Comparison of ENCODE assay signal across 1 cellular context in genomic region chr10:96089670-96090462, GRCh38.
A peak's percentile ranks its signal among the peaks of the same experiment; 100 is the strongest.
TF ChIP-seq lines count a peak whose summit lies in the region.

No MANE protein-coding gene starts in this region.

TF ChIP-seq in HEK293, 187 proteins besides CTCF, POLR2A, EP300 and RAD21 (continued from another document and continues in another):
- peak; percentile 62; the same call in 1 of the 2 replicates for TF ChIP-seq OVOL3 (tag by site-specific recombination; IDR thresholded peaks at IDR 0.05)
- peak; percentile 68 for TF ChIP-seq ELK4 (IDR thresholded peaks at IDR 0.05; ENCODE audit: borderline replicate concordance, low read depth, low read length)
- TF ChIP-seq ZSCAN5A (tag by site-specific recombination; IDR thresholded peaks at IDR 0.05) = no peak
- no peak for TF ChIP-seq ZNF157 (tag by site-specific recombination; IDR thresholded peaks at IDR 0.05)
- TF ChIP-seq ZNF433 (tag by site-specific recombination; IDR thresholded peaks at IDR 0.05; ENCODE audit: low read depth) = no peak
- no peak for TF ChIP-seq PRDM6 (tag by site-specific recombination; IDR thresholded peaks at IDR 0.05)
- TF ChIP-seq ZNF274 (IDR thresholded peaks at IDR 0.05; ENCODE audit: low read length) = no peak
- TF ChIP-seq ZNF274 (tag by site-specific recombination; IDR thresholded peaks at IDR 0.05; ENCODE audit: borderline replicate concordance) = no peak
- no peak for TF ChIP-seq ZNF19 (tag by site-specific recombination; IDR thresholded peaks at IDR 0.05; ENCODE audit: low read depth)
- TF ChIP-seq YY1 (tag by site-specific recombination; IDR thresholded peaks at IDR 0.05) = peak; percentile 98
- no peak for TF ChIP-seq HOXC10 (CRISPR knock-in tag; IDR thresholded peaks at IDR 0.05)
- TF ChIP-seq ZNF416 (tag by site-specific recombination; IDR thresholded peaks at IDR 0.05) = no peak
- TF ChIP-seq ZNF404 (tag by site-specific recombination; IDR thresholded peaks at IDR 0.05) = no peak
- no peak for TF ChIP-seq ZNF626 (tag by site-specific recombination; IDR thresholded peaks at IDR 0.05)
- TF ChIP-seq ZSCAN30 (tag by site-specific recombination; IDR thresholded peaks at IDR 0.05) = peak; percentile 96
- TF ChIP-seq ZNF398 (tag by site-specific recombination; IDR thresholded peaks at IDR 0.05) = no peak; the same call in 1 of the 2 replicates
- 0 out of 2 replicates have a peak, but pooled peaks have one; percentile 8 for TF ChIP-seq PRDM4 (tag by site-specific recombination; IDR thresholded peaks at IDR 0.05)
- TF ChIP-seq REPIN1 (tag by site-specific recombination; IDR thresholded peaks at IDR 0.05; ENCODE audit: low read depth) = 0 out of 2 replicates have a peak, but pooled peaks have one; percentile 15
- TF ChIP-seq ZFP3 (tag by site-specific recombination; IDR thresholded peaks at IDR 0.05; ENCODE audit: low read depth) = no peak
- TF ChIP-seq ZNF18 (tag by site-specific recombination; IDR thresholded peaks at IDR 0.05) = 0 out of 2 replicates have a peak, but pooled peaks have one; percentile 49
- no peak for TF ChIP-seq MZF1 (tag by site-specific recombination; IDR thresholded peaks at IDR 0.05; ENCODE audit: borderline replicate concordance)
- peak; percentile 78 for TF ChIP-seq PATZ1 (tag by site-specific recombination; IDR thresholded peaks at IDR 0.05)
- TF ChIP-seq ZNF423 (tag by site-specific recombination; IDR thresholded peaks at IDR 0.05) = no peak
- TF ChIP-seq ZNF658 (tag by site-specific recombination; IDR thresholded peaks at IDR 0.05) = no peak
- TF ChIP-seq ZNF155 (tag by site-specific recombination; IDR thresholded peaks at IDR 0.05) = no peak
- TF ChIP-seq ZNF148 (tag by site-specific recombination; IDR thresholded peaks at IDR 0.05; ENCODE audit: borderline replicate concordance) = no peak
- TF ChIP-seq ZNF362 (tag by site-specific recombination; IDR thresholded peaks at IDR 0.05) = peak; percentile 72; the same call in 1 of the 2 replicates
- TF ChIP-seq ZNF26 (tag by site-specific recombination; IDR thresholded peaks at IDR 0.05) = no peak
- TF ChIP-seq ZNF76 (tag by site-specific recombination; IDR thresholded peaks at IDR 0.05; ENCODE audit: borderline replicate concordance, low read depth) = peak; percentile 81
- TF ChIP-seq ZNF830 (tag by site-specific recombination; IDR thresholded peaks at IDR 0.05; ENCODE audit: low read depth) = no peak
- peak; percentile 88 for TF ChIP-seq ZNF2 (tag by site-specific recombination; IDR thresholded peaks at IDR 0.05)
- TF ChIP-seq KLF9 (tag by site-specific recombination; IDR thresholded peaks at IDR 0.05; ENCODE audit: low read depth) = peak; percentile 79
- peak; percentile 15; the same call in 1 of the 2 replicates for TF ChIP-seq ZNF146 (tag by site-specific recombination; IDR thresholded peaks at IDR 0.05)
- peak; percentile 61 for TF ChIP-seq ZNF843 (tag by site-specific recombination; IDR thresholded peaks at IDR 0.05)
- no peak for TF ChIP-seq HOXD13 (CRISPR knock-in tag; IDR thresholded peaks at IDR 0.05; ENCODE audit: borderline replicate concordance)
- TF ChIP-seq ZNF121 (tag by site-specific recombination; IDR thresholded peaks at IDR 0.05) = no peak; the same call in 1 of the 2 replicates
- TF ChIP-seq ZNF610 (tag by site-specific recombination; IDR thresholded peaks at IDR 0.05; ENCODE audit: borderline replicate concordance) = peak; percentile 76
- no peak for TF ChIP-seq ZNF544 (tag by site-specific recombination; IDR thresholded peaks at IDR 0.05)
- no peak for TF ChIP-seq ZNF223 (tag by site-specific recombination; IDR thresholded peaks at IDR 0.05)
- no peak for TF ChIP-seq SCRT1 (tag by site-specific recombination; IDR thresholded peaks at IDR 0.05; ENCODE audit: borderline replicate concordance)
- TF ChIP-seq ZBTB48 (tag by site-specific recombination; IDR thresholded peaks at IDR 0.05) = peak; percentile 81
